ENCODE assay signal across 8 cellular contexts in genomic region chr16:74296465-74297295, GRCh38. TPM values are rescaled to one million over a fixed set of nuclear protein-coding genes. Genes with fewer than 3 reads are reported as not detected.
DNase-seq lines count a peak whose midpoint lies in the region; ATAC-seq and TF ChIP-seq lines count a peak whose summit lies in the region.

PSMD7 (plus strand) TSS chr16:74296814; CDS start chr16:74296915, 101 bp downstream.

- in situ Hi-C loops in GM18951 (cut with MboI; ENCODE audit: low sequenced_read_pairs, unreplicated experiment), result no loop called here

- peak; percentile 93 for DNase-seq in AG08396 (ENCODE audit: low spot score)
- DNase-seq in NCI-H345 (lab: John Stamatoyannopoulos, UW), result peak; percentile 85
- peak; percentile 75 to 82 (median 78) for DNase-seq in activated CD4-positive, CD25-positive, alpha-beta regulatory T cell (lab: John Stamatoyannopoulos, UW)
- peak in 60 of 61 donors; percentile 42 to 95 (median 86) for DNase-seq in caudate nucleus (lab: John Stamatoyannopoulos, UW)
- peak; percentile 88 to 89 (median 88) for DNase-seq in immature natural killer cell
- peak; percentile 60 for DNase-seq in smooth muscle cell of the brain vasculature (ENCODE audit: low read depth, low spot score)

- H3K9me3 Mint-ChIP-seq in immature natural killer cell, result no peaks in the 10 kb centered on the region

- ATAC-seq in HG03175 (IDR thresholded peaks at IDR 0.05; ENCODE audit: unreplicated experiment), result peak; percentile 95

- H3K27me3 Mint-ChIP-seq in immature natural killer cell (ENCODE audit: low read depth in 3 of 3), result peaks cover 4 to 11% (median 8%) of the 10 kb centered on the region in 3 donors

- peak within 1 kb of the TSS; percentile 92 to 98 (median 96) for H3K27ac Mint-ChIP-seq in immature natural killer cell

- peak; percentile 86 for TF ChIP-seq POLR2A in GM18951 (IDR thresholded peaks at IDR 0.05; ENCODE audit: extremely low read depth, insufficient read depth, insufficient read length)

- H3K4me1 Mint-ChIP-seq in immature natural killer cell, result peaks cover 40 to 54% of the 10 kb centered on the region in 2 donors

- H3K4me3 Mint-ChIP-seq in immature natural killer cell, result peak within 1 kb of the TSS; percentile 91 to 95 (median 94)

- peaks cover 0 to 13% (median under 1%) of the 10 kb centered on the region in 3 donors for H3K36me3 Mint-ChIP-seq in immature natural killer cell

- H3K27ac ChIP-seq in caudate nucleus (ENCODE audit: low read depth, low read length), result peak within 1 kb of the TSS; percentile 98

RNA-seq across cellular contexts. Expression of gene PSMD7, which starts in this region (rescaled TPM):
- 100 to 1,000 TPM; 106 to 128 (median 124) TPM for polyA plus RNA-seq in immature natural killer cell

Comparison
In these comparisons a context has a peak if more than half of its experiments do, and no peak if none do; other contexts are left out.
1. Peak in every context shown above with its lines: DNase-seq, ATAC-seq and H3K27ac ChIP-seq.